39 cellular contexts compared by ENCODE assay signal in genomic region chrX:7876957-7877356, GRCh38. TPM values are rescaled to one million over a fixed set of nuclear protein-coding genes. Genes with fewer than 3 reads are reported as not detected.
"Had no signal": no experiment of that assay in that cellular context is flagged by ENCODE, and none has a peak within 500 bp of the region (broad histone marks: within the 10 kb centered on the region; RNA-seq: fewer than 3 reads in every experiment).

No MANE protein-coding gene starts in this region.

- H3K4me2 ChIP-seq: KMS-11 had no signal

- H3K4me3 ChIP-seq: MG63 had no signal

- H3K9me3 ChIP-seq: MG63 had no signal

- H3K36me3 ChIP-seq: MG63 had no signal

- H3K9ac ChIP-seq: KMS-11 had no signal

- H3K27ac ChIP-seq: KMS-11 had no signal

- DNase-seq: Karpas-422, Kasumi-1, KG1, MG63, MM.1S, MV-4-11, NCI-H1092, NCI-H1092 treated with DMSO at 0.1 percent for 48 hours, NCI-H1105, NCI-H1105 treated with DMSO at 0.1 percent for 48 hours, NCI-H1417, NCI-H1417 treated with DMSO at 0.1 percent for 48 hours, NCI-H1436, NCI-H1436 treated with DMSO at 0.1 percent for 48 hours, NCI-H146, NCI-H1694, NCI-H1694 treated with DMSO at 0.1 percent for 48 hours, NCI-H187, NCI-H187 treated with DMSO at 0.1 percent for 48 hours, NCI-H1930, NCI-H2029, NCI-H2029 treated with DMSO at 0.1 percent for 48 hours, NCI-H2081, NCI-H2081 treated with DMSO at 0.1 percent for 48 hours, NCI-H2107, NCI-H2171, NCI-H2171 treated with DMSO at 0.1 percent for 48 hours, NCI-H2227 treated with DMSO at 0.1 percent for 48 hours, NCI-H226, NCI-H345, NCI-H446, NCI-H446 treated with DMSO at 0.1 percent for 48 hours, NCI-H510A, NCI-H510A treated with DMSO at 0.1 percent for 48 hours had no signal

- H3K27me3 ChIP-seq: MG63 had no signal

RNA-seq across cellular contexts. Expression of gene VCX, which starts 34.0 kb away (rescaled TPM):
- total RNA-seq: LHCN-M2, M059J, MCF 10A, NCI-H460 had no signal

RNA-seq across cellular contexts. Expression of gene PNPLA4, which starts 50.3 kb away (rescaled TPM):
- total RNA-seq: LHCN-M2 had no signal
